Comparison of ENCODE assay signal across 8 cellular contexts in genomic region chr2:101151859-101152194, GRCh38. TPM values are rescaled to one million over a fixed set of nuclear protein-coding genes. Genes with fewer than 3 reads are reported as not detected.
DNase-seq lines count a peak whose midpoint lies in the region; ATAC-seq, FAIRE-seq and TF ChIP-seq lines count a peak whose summit lies in the region.

No MANE protein-coding gene starts in this region.

- H3K27me3 ChIP-seq in DND-41 (ENCODE audit: insufficient read depth, low read length, poor library complexity): no peaks in the 10 kb centered on the region
- peaks cover 7% of the 10 kb centered on the region for H3K27me3 ChIP-seq in OCI-LY1 (ENCODE audit: insufficient read depth, low read length)
- peaks cover 76% of the 10 kb centered on the region for H3K27me3 ChIP-seq in neural progenitor cell

- ATAC-seq in DND-41 (ENCODE audit: insufficient read depth, low read depth) (no peak), GM21526 (IDR thresholded peaks at IDR 0.05; ENCODE audit: low FRiP score, unreplicated experiment) (no peak)

- no peak overlapping the region for H3K27ac Mint-ChIP-seq in neural progenitor cell

- no peak for TF ChIP-seq CTCF in DND-41 (IDR thresholded peaks at IDR 0.05; ENCODE audit: borderline replicate concordance, extremely low read depth, low read length, poor library complexity, severe bottlenecking)
- TF ChIP-seq CTCF in OCI-LY1 (IDR thresholded peaks at IDR 0.05; ENCODE audit: low read length): no peak
- no peak for TF ChIP-seq CTCF in neural progenitor cell (IDR thresholded peaks at IDR 0.05)
- TF ChIP-seq CTCF in GM10266 (IDR thresholded peaks at IDR 0.05; ENCODE audit: control insufficient read depth, insufficient read depth, low read depth, missing control alignments): no peak

- peak overlapping the region; percentile 95 for H3K4me2 ChIP-seq in DND-41 (ENCODE audit: insufficient read depth, low read length)
- peak overlapping the region; percentile 65 for H3K4me2 ChIP-seq in OCI-LY1 (ENCODE audit: low read length)
- H3K4me2 ChIP-seq in neural progenitor cell: peak overlapping the region; percentile 72

- DNase-seq in DND-41 (no peak), epithelial cell of prostate (ENCODE audit: low read depth, low spot score) (no peak), neural progenitor cell (ENCODE audit: low spot score) (peak; percentile 23), GM10266 (ENCODE audit: extremely low spot score) (no peak), GM19239 (ENCODE audit: insufficient read length, low spot score) (no peak), HTR-8/SVneo (ENCODE audit: insufficient read length, low spot score) (no peak)

- no peaks in the 10 kb centered on the region for H3K36me3 Mint-ChIP-seq in neural progenitor cell

- no peaks in the 10 kb centered on the region for H3K9me2 ChIP-seq in OCI-LY1 (ENCODE audit: low read depth, low read length)

- H3K4me3 Mint-ChIP-seq in neural progenitor cell: peak overlapping the region; percentile 87

- H3F3A ChIP-seq in OCI-LY1 (ENCODE audit: insufficient read depth, low read length) (no peaks in the 10 kb centered on the region), neural progenitor cell (ENCODE audit: low read depth) (peaks cover 27% of the 10 kb centered on the region)

- peak overlapping the region; percentile 96 for H2AFZ ChIP-seq in DND-41 (ENCODE audit: low read depth, low read length)
- H2AFZ ChIP-seq in OCI-LY1 (ENCODE audit: low read length): no peak overlapping the region; the same call in 1 of the 2 replicates
- no peak overlapping the region for H2AFZ ChIP-seq in neural progenitor cell (replicated peaks)

- peak overlapping the region; percentile 64 for H3K9ac ChIP-seq in DND-41 (ENCODE audit: low read depth, low read length)
- peak overlapping the region; percentile 23; the same call in 1 of the 2 replicates for H3K9ac ChIP-seq in OCI-LY1 (ENCODE audit: low read length)
- H3K9ac ChIP-seq in neural progenitor cell: no peak overlapping the region

- FAIRE-seq in GM19239 (lab: Jason Lieb, UNC): no peak
- FAIRE-seq in HTR-8/SVneo (lab: Jason Lieb, UNC): no peak

- no peaks in the 10 kb centered on the region for H3K9me3 ChIP-seq in DND-41 (ENCODE audit: insufficient read depth, low read length, severe bottlenecking)
- no peaks in the 10 kb centered on the region for H3K9me3 ChIP-seq in OCI-LY1 (ENCODE audit: low read length)
- no peaks in the 10 kb centered on the region for H3K9me3 ChIP-seq in neural progenitor cell (ENCODE audit: low read depth)

- H3K4me3 ChIP-seq in DND-41 (ENCODE audit: low read depth in 1 of 2, low read length in 2 of 2) (peak overlapping the region; percentile 55 to 78), OCI-LY1 (ENCODE audit: low read depth, low read length, poor library complexity, severe bottlenecking) (peak overlapping the region; percentile 59), neural progenitor cell (peak overlapping the region; percentile 53)

- peaks cover 29% of the 10 kb centered on the region for H3K4me1 Mint-ChIP-seq in neural progenitor cell

- H3K36me3 ChIP-seq in DND-41 (ENCODE audit: insufficient read depth, low read length): no peaks in the 10 kb centered on the region
- no peaks in the 10 kb centered on the region for H3K36me3 ChIP-seq in OCI-LY1 (ENCODE audit: insufficient read depth, low read length)
- no peaks in the 10 kb centered on the region for H3K36me3 ChIP-seq in neural progenitor cell

- H3K9me3 Mint-ChIP-seq in neural progenitor cell: no peaks in the 10 kb centered on the region

- peaks cover 26% of the 10 kb centered on the region for H3K27me3 Mint-ChIP-seq in neural progenitor cell (ENCODE audit: insufficient read depth, low read depth)

- H3K27ac ChIP-seq in DND-41 (ENCODE audit: low read length) (peak overlapping the region; percentile 81; the same call in 1 of the 2 replicates), OCI-LY1 (ENCODE audit: low read depth, low read length, poor library complexity, severe bottlenecking) (no peak overlapping the region), epithelial cell of prostate (peak overlapping the region; percentile 22), neural progenitor cell (no peak overlapping the region)

- H4K20me1 ChIP-seq in DND-41 (ENCODE audit: insufficient read depth, low read length): peaks cover 5% of the 10 kb centered on the region; the same call in 1 of the 2 replicates
- H4K20me1 ChIP-seq in OCI-LY1 (ENCODE audit: insufficient read depth, low read length): no peaks in the 10 kb centered on the region
- peaks cover 25% of the 10 kb centered on the region for H4K20me1 ChIP-seq in neural progenitor cell (ENCODE audit: low read depth)

- peaks cover 47% of the 10 kb centered on the region for H3K4me1 ChIP-seq in DND-41 (ENCODE audit: insufficient read depth, low read length)
- H3K4me1 ChIP-seq in OCI-LY1 (ENCODE audit: insufficient read depth, low read length, severe bottlenecking): peaks cover 16% of the 10 kb centered on the region
- H3K4me1 ChIP-seq in neural progenitor cell: peaks cover 11% of the 10 kb centered on the region

- H3K79me2 ChIP-seq in DND-41 (ENCODE audit: insufficient read depth, low read length) (peaks cover 25% of the 10 kb centered on the region), OCI-LY1 (ENCODE audit: insufficient read depth, low read length) (no peaks in the 10 kb centered on the region), neural progenitor cell (ENCODE audit: low read depth) (no peaks in the 10 kb centered on the region)

RNA-seq across cellular contexts. Expression of gene TBC1D8, which starts 0.6 kb away (rescaled TPM):
- 3.9 and 4.1 TPM in 2 replicates for total RNA-seq in neural progenitor cell (ENCODE audit: low replicate concordance)

Comparison
In these comparisons a context has a peak if more than half of its experiments do, and no peak if none do; other contexts are left out.
1. H3K27ac ChIP-seq: peak in DND-41 (single experiment) and epithelial cell of prostate (single experiment); none in OCI-LY1 (single experiment) and neural progenitor cell (single experiment).
2. Peak in every context shown above with its lines, with median percentiles within 50 percentile points of each other: H3K4me2 ChIP-seq and H3K4me3 ChIP-seq.